ENCODE assay signal across 17 cellular contexts in the genomic region with DNA sequence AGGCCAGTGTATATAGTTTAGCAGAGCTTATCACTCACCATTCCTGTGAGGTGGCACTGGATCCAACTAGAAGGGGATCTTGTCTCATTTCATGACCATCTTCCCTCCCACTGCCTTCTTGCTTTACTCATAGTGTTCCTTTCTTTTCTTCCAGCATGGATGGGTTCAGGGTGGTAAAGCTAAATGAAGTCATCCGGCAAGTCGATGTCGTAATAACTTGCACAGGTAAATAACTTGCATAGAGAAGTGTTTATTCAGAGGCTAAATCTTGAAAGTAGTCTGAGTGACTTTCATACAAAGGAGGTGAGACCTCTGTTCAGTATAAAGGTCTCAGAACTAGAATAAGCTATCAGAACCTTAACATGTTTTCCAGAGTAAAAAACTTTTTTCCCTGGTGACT. TPM values are rescaled to one million over a fixed set of nuclear protein-coding genes. Genes with fewer than 3 reads are reported as not detected.
DNase-seq lines count a peak whose midpoint lies in the region; ATAC-seq, FAIRE-seq and TF ChIP-seq lines count a peak whose summit lies in the region.
"Had no signal": no experiment of that assay in that cellular context is flagged by ENCODE, and none has a peak within 500 bp of the region (broad histone marks: within the 10 kb centered on the region; RNA-seq: fewer than 3 reads in every experiment).

No MANE protein-coding gene starts in this region.

- peaks cover 57% of the 10 kb centered on the region for H3K36me3 ChIP-seq in mammary epithelial cell (ENCODE audit: insufficient read depth, low read length)
- H3K36me3 ChIP-seq in breast epithelium: peaks cover 14% of the 10 kb centered on the region
- peaks cover 95% of the 10 kb centered on the region for H3K36me3 ChIP-seq in K562 (ENCODE audit: control insufficient read depth, insufficient read depth, low read length)
- peaks cover 5 to 100% of the 10 kb centered on the region in 2 donors for H3K36me3 ChIP-seq in left lung
- H3K36me3 ChIP-seq in BE2C: peaks cover 88% of the 10 kb centered on the region
- H3K36me3 ChIP-seq in gastrocnemius medialis: peaks cover 13 to 100% of the 10 kb centered on the region in 2 donors

- TF ChIP-seq CTCF in mammary epithelial cell (conservative IDR thresholded peaks at IDR 0.05 in 1 of 2, IDR thresholded peaks at IDR 0.05 in 1 of 2; ENCODE audit: extremely low read depth in 1 of 2, insufficient read depth in 1 of 2, low read depth in 1 of 2, low read length in 2 of 2) (no peak), breast epithelium (IDR thresholded peaks at IDR 0.05) (no peak), K562 (IDR thresholded peaks at IDR 0.05 in 2 of 3, conservative IDR thresholded peaks at IDR 0.05 in 1 of 3; ENCODE audit: insufficient read depth in 2 of 3, low read depth in 1 of 3, low read length in 3 of 3) (no peak), left lung (IDR thresholded peaks at IDR 0.05) (no peak), BE2C (IDR thresholded peaks at IDR 0.05; ENCODE audit: low read depth, low read length) (no peak), gastrocnemius medialis (IDR thresholded peaks at IDR 0.05 in 4 of 5, conservative IDR thresholded peaks at IDR 0.05 in 1 of 5) (no peak)

- no peak for TF ChIP-seq RAD21 in K562 (CRISPR knock-in tag; conservative IDR thresholded peaks at IDR 0.05 in 1 of 2, IDR thresholded peaks at IDR 0.05 in 1 of 2)

- H3K27me3 ChIP-seq in mammary epithelial cell (ENCODE audit: insufficient read depth, low read length): no peaks in the 10 kb centered on the region
- no peaks in the 10 kb centered on the region for H3K27me3 ChIP-seq in breast epithelium
- H3K27me3 ChIP-seq in K562 (ENCODE audit: control insufficient read depth in 2 of 2, insufficient read depth in 2 of 2, low read length in 2 of 2): no peaks in the 10 kb centered on the region
- H3K27me3 ChIP-seq in left lung: no peaks in the 10 kb centered on the region
- no peaks in the 10 kb centered on the region for H3K27me3 ChIP-seq in BE2C
- no peaks in the 10 kb centered on the region for H3K27me3 ChIP-seq in gastrocnemius medialis
- H3K27me3 ChIP-seq: BLaER1 treated with 17β-estradiol and CSF1 and Interleukin-3, amounts not matched to agents 10 nM and 100 nM had no signal

- no peak overlapping the region for H3K9ac ChIP-seq in mammary epithelial cell (ENCODE audit: insufficient read depth, low read length)
- H3K9ac ChIP-seq in K562 (ENCODE audit: insufficient read depth in 1 of 2, low read depth in 2 of 2, low read length in 2 of 2): no peak overlapping the region
- H3K9ac ChIP-seq: BLaER1 treated with 17β-estradiol and CSF1 and Interleukin-3, amounts not matched to agents 10 nM and 100 nM had no signal

- intact Hi-C loops in mammary epithelial cell (cut with micrococcal nuclease) (no loop called here), breast epithelium (cut with DNase I; ENCODE audit: low total_unique reads) (no loop called here), K562 (cut with micrococcal nuclease) (no loop called here), left lung (cut with DNase I) (no loop called here), gastrocnemius medialis (cut with DNase I; ENCODE audit: low total_unique reads) (no loop called here)

- H3K4me1 ChIP-seq in mammary epithelial cell (ENCODE audit: insufficient read depth, low read length) (no peaks in the 10 kb centered on the region), breast epithelium (no peaks in the 10 kb centered on the region), K562 (replicated peaks in 1 of 2; ENCODE audit: control insufficient read depth in 2 of 2, insufficient read depth in 2 of 2, low read length in 2 of 2) (no peaks in the 10 kb centered on the region), left lung (no peaks in the 10 kb centered on the region), BE2C (no peaks in the 10 kb centered on the region), gastrocnemius medialis (no peaks in the 10 kb centered on the region)

- H3K27ac ChIP-seq in mammary epithelial cell (ENCODE audit: insufficient read depth, low read depth, low read length): no peak overlapping the region
- no peak overlapping the region for H3K27ac ChIP-seq in breast epithelium
- H3K27ac ChIP-seq in K562 (ENCODE audit: extremely low read depth, low read depth, low read length): no peak overlapping the region
- H3K27ac ChIP-seq in left lung: no peak overlapping the region
- no peak overlapping the region for H3K27ac ChIP-seq in gastrocnemius medialis
- H3K27ac ChIP-seq: BLaER1 treated with 17β-estradiol and CSF1 and Interleukin-3, amounts not matched to agents 10 nM and 100 nM had no signal

- FAIRE-seq in K562 (lab: Jason Lieb, UNC): no peak
- FAIRE-seq: GM12878, H1 had no signal

- DNase-seq in mammary epithelial cell (peak; percentile 29), breast epithelium (ENCODE audit: low spot score in 2 of 2) (no peak), K562 (ENCODE audit: extremely low read depth in 1 of 4, low spot score in 3 of 4) (no peak), left lung (no peak), BE2C (no peak), gastrocnemius medialis (no peak)
- no peak for DNase-seq in activated naive CD4-positive, alpha-beta T cell treated with Interleukin-2 at 50 U/mL for 16 hours
- DNase-seq: 8988T; Calu3; CD8-positive, alpha-beta T cell; DMS79 treated with DMSO at 0.1 percent for 48 hours; GF-D8; H9 had no signal

- H4K20me1 ChIP-seq in mammary epithelial cell (ENCODE audit: insufficient read depth, low read length) (no peaks in the 10 kb centered on the region), K562 (replicated peaks; ENCODE audit: control insufficient read depth, insufficient read depth, low read length) (no peaks in the 10 kb centered on the region)

- H3K4me2 ChIP-seq in mammary epithelial cell (ENCODE audit: insufficient read depth, low read depth, low read length) (no peak overlapping the region), K562 (ENCODE audit: insufficient read depth, low read length) (no peak overlapping the region)
- H3K4me2 ChIP-seq: BLaER1 treated with 17β-estradiol and CSF1 and Interleukin-3, amounts not matched to agents 10 nM and 100 nM had no signal

- TF ChIP-seq EP300 in K562 (IDR thresholded peaks at IDR 0.05; ENCODE audit: low read length): no peak

- H2AFZ ChIP-seq in mammary epithelial cell (ENCODE audit: low read depth, low read length): no peak overlapping the region
- H2AFZ ChIP-seq in K562 (ENCODE audit: low read depth, low read length): no peak overlapping the region

- TF ChIP-seq POLR2A in breast epithelium (IDR thresholded peaks at IDR 0.05) (no peak), K562 (conservative IDR thresholded peaks at IDR 0.05) (no peak), gastrocnemius medialis (IDR thresholded peaks at IDR 0.05) (no peak)

- no peak overlapping the region for H3K4me3 ChIP-seq in mammary epithelial cell (replicated peaks in 1 of 3; ENCODE audit: insufficient read depth in 1 of 3, low read depth in 2 of 3, low read length in 3 of 3)
- no peak overlapping the region for H3K4me3 ChIP-seq in breast epithelium
- H3K4me3 ChIP-seq in K562: no peak overlapping the region
- H3K4me3 ChIP-seq in left lung: no peak overlapping the region
- no peak overlapping the region for H3K4me3 ChIP-seq in BE2C (ENCODE audit: low read depth, low read length)
- no peak overlapping the region for H3K4me3 ChIP-seq in gastrocnemius medialis
- H3K4me3 ChIP-seq: BLaER1 treated with 17β-estradiol and CSF1 and Interleukin-3, amounts not matched to agents 10 nM and 100 nM; GM12878 had no signal

- no peaks in the 10 kb centered on the region for H3K9me1 ChIP-seq in K562 (ENCODE audit: control insufficient read depth, insufficient read depth, low read length)

- POLR2A ChIA-PET in K562 (lab: Yijun Ruan, JAX): interaction anchor here (0.8 to 2.7 kb wide), 2 partner anchors 12 to 15 kb away, joined by 3 to 14 read pairs; no protein-coding TSS in a partner anchor

- H3K79me2 ChIP-seq in mammary epithelial cell (ENCODE audit: insufficient read depth, low read length): no peaks in the 10 kb centered on the region
- no peaks in the 10 kb centered on the region for H3K79me2 ChIP-seq in K562 (ENCODE audit: control insufficient read depth, insufficient read depth, low read length)

- dilution Hi-C loops in mammary epithelial cell (cut with HindIII; ENCODE audit: low sequenced_read_pairs): no loop called here

- WGBS in mammary epithelial cell (ENCODE audit: low coverage, missing lambda C conversion rate): 93% methylated on average over 3 of the region's 3 CpGs
- 93% methylated on average over 3 of the region's 3 CpGs for WGBS in K562 (ENCODE audit: insufficient coverage, low coverage, missing lambda C conversion rate)

- in situ Hi-C loops in mammary epithelial cell (cut with MboI; ENCODE audit: low sequenced_read_pairs in 2 of 2) (no loop called here), K562 (cut with MboI) (loop anchor here (10.0 kb wide), 1 partner anchor 373 kb away; no protein-coding TSS in a partner anchor), gastrocnemius medialis (cut with MboI; ENCODE audit: low sequenced_read_pairs in 4 of 4) (no loop called here)

- no TSS peak for BruUV-seq in mammary epithelial cell (replicated peaks; lab: Mats Ljungman, UMichigan)
- BruUV-seq in K562 (replicated peaks; lab: Mats Ljungman, UMichigan): no TSS peak

- CTCF ChIA-PET in mammary epithelial cell (lab: Charles Lee; ENCODE audit: low non-redundant PET): interaction anchor here (0.6 kb wide), 1 partner anchor 296 kb away, joined by 3 read pairs; no protein-coding TSS in a partner anchor
- CTCF ChIA-PET in K562 (lab: Yijun Ruan, JAX; ENCODE audit: low intra/inter-chr PET ratio): interaction anchor here (0.6 kb wide), 1 partner anchor 9 kb away, joined by 3 read pairs; no protein-coding TSS in a partner anchor

- ATAC-seq in K562 (no peak), left lung (peak; percentile 55), gastrocnemius medialis (no peak)
- ATAC-seq: CD8-positive, alpha-beta T cell; GM12878 had no signal

- H3K9me3 ChIP-seq in mammary epithelial cell (replicated peaks; ENCODE audit: insufficient read depth, low read length) (no peaks in the 10 kb centered on the region), breast epithelium (no peaks in the 10 kb centered on the region), K562 (replicated peaks; ENCODE audit: control insufficient read depth, insufficient read depth, low read depth, low read length) (no peaks in the 10 kb centered on the region), left lung (no peaks in the 10 kb centered on the region), BE2C (no peaks in the 10 kb centered on the region), gastrocnemius medialis (no peaks in the 10 kb centered on the region)
- H3K9me3 ChIP-seq: BLaER1 treated with 17β-estradiol and CSF1 and Interleukin-3, amounts not matched to agents 10 nM and 100 nM had no signal

RNA-seq across cellular contexts. Expression of a gene that starts 16.6 kb away (rescaled TPM):
- 10 to 100 TPM; 39.4 to 51.3 TPM for total RNA-seq in mammary epithelial cell
- polyA plus RNA-seq in mammary epithelial cell: 24.9 TPM
- 26.5 TPM for polyA minus RNA-seq in mammary epithelial cell
- 10 to 100 TPM; 35.7 to 59.0 (median 56.6) TPM for total RNA-seq in breast epithelium
- total RNA-seq in K562 (2011; cell fraction: chromatin; rRNA removed; ENCODE audit: low replicate concordance): 216 and 291 TPM in 2 replicates
- 159 and 160 TPM in 2 replicates for total RNA-seq in K562 (2011; cell fraction: nucleolus; rRNA removed)
- total RNA-seq in K562 (2011; cell fraction: nucleoplasm; rRNA removed): 167 and 180 TPM in 2 replicates
- 34.2 and 40.1 TPM in 2 replicates for total RNA-seq in K562 (2014; rRNA removed)
- 27.6 and 28.6 TPM in 2 replicates for total RNA-seq in K562 (2014; rRNA removed; fragmentation: Illumina TruSeq; extraction: Trizol)
- 29.0 and 30.6 TPM in 2 replicates for total RNA-seq in K562 (2015; rRNA removed; fragmentation: Illumina TruSeq; extraction: Trizol)
- total RNA-seq in K562 (2021): 38.5 and 42.3 TPM in 2 replicates
- polyA plus RNA-seq in K562 (2011; rRNA removed): 32.6 and 32.8 TPM in 2 replicates
- 20.9 and 23.7 TPM in 2 replicates for polyA plus RNA-seq in K562 (2011; cell fraction: cytosol; rRNA removed)
- polyA plus RNA-seq in K562 (2011; cell fraction: nucleus; rRNA removed): 128 and 143 TPM in 2 replicates
- 23.1 and 25.5 TPM in 2 replicates for polyA plus RNA-seq in K562 (2012)
- 30.6 and 32.2 TPM in 2 replicates for polyA plus RNA-seq in K562 (2014; fragmentation: Illumina TruSeq; extraction: Trizol)
- 10 to 100 TPM in 1 of 2 experiments, 1 to 10 TPM in 1; 9.9 to 10.5 TPM for polyA plus RNA-seq in K562 (2014; fragmentation: Nextera tagmentation; extraction: Ambion mirVana)
- 30.4 and 32.0 TPM in 2 replicates for polyA plus RNA-seq in K562 (2014; rRNA removed)
- polyA minus RNA-seq in K562 (2011; rRNA and poly(A)+ RNA removed): 51.3 and 51.8 TPM in 2 replicates
- polyA minus RNA-seq in K562 (2011; cell fraction: cytosol; rRNA and poly(A)+ RNA removed): 16.5 and 21.1 TPM in 2 replicates
- 79.6 and 106 TPM in 2 replicates for polyA minus RNA-seq in K562 (2011; cell fraction: nucleus; rRNA and poly(A)+ RNA removed)
- 10 to 100 TPM; 32.7 to 33.9 TPM for total RNA-seq in left lung
- polyA plus RNA-seq in BE2C (2012; ENCODE audit: insufficient read depth, insufficient read length, low read depth): 49.2 TPM
- 10 to 100 TPM; 17.9 to 31.4 (median 20.7) TPM for total RNA-seq in gastrocnemius medialis

RNA-seq across cellular contexts. Expression of a gene that starts 33.2 kb away (rescaled TPM):
- total RNA-seq in mammary epithelial cell (10 to 100 TPM; 71.2 to 72.2 TPM), breast epithelium (10 to 100 TPM; 67.7 to 75.1 (median 73.8) TPM), K562 (2014; rRNA removed) (39.8 and 40.1 TPM in 2 replicates), K562 (2014; rRNA removed; fragmentation: Illumina TruSeq; extraction: Trizol) (44.5 and 49.8 TPM in 2 replicates), K562 (2015; rRNA removed; fragmentation: Illumina TruSeq; extraction: Trizol) (40.5 and 40.9 TPM in 2 replicates), K562 (2021) (75.5 and 84.9 TPM in 2 replicates), left lung (100 to 1,000 TPM in 1 of 2 donors, 10 to 100 TPM in 1; 79.3 to 116 TPM), gastrocnemius medialis (100 to 1,000 TPM in 1 of 4 donors, 10 to 100 TPM in 3; 42.3 to 109 (median 69.6) TPM)
- polyA plus RNA-seq in mammary epithelial cell (64.7 TPM), K562 (2011; rRNA removed) (96.4 and 118 TPM in 2 replicates), K562 (2014; fragmentation: Illumina TruSeq; extraction: Trizol) (75.5 and 83.7 TPM in 2 replicates), K562 (2014; fragmentation: Nextera tagmentation; extraction: Ambion mirVana) (10 to 100 TPM; 27.3 to 32.9 TPM), K562 (2014; rRNA removed) (53.4 and 56.3 TPM in 2 replicates)
- 84.7 TPM for polyA minus RNA-seq in mammary epithelial cell
- 86.0 and 94.1 TPM in 2 replicates for total RNA-seq in K562 (2011; cell fraction: chromatin; rRNA removed; ENCODE audit: low replicate concordance)
- 41.9 and 46.3 TPM in 2 replicates for total RNA-seq in K562 (2011; cell fraction: nucleolus; rRNA removed)
- 65.2 and 107 TPM in 2 replicates for total RNA-seq in K562 (2011; cell fraction: nucleoplasm; rRNA removed)
- polyA plus RNA-seq in K562 (2011; cell fraction: cytosol; rRNA removed): 57.9 and 73.1 TPM in 2 replicates
- 97.2 and 104 TPM in 2 replicates for polyA plus RNA-seq in K562 (2011; cell fraction: nucleus; rRNA removed)
- polyA plus RNA-seq in K562 (2012): 84.4 and 103 TPM in 2 replicates
- 87.3 and 94.7 TPM in 2 replicates for polyA minus RNA-seq in K562 (2011; rRNA and poly(A)+ RNA removed)
- 52.4 and 62.1 TPM in 2 replicates for polyA minus RNA-seq in K562 (2011; cell fraction: cytosol; rRNA and poly(A)+ RNA removed)
- polyA minus RNA-seq in K562 (2011; cell fraction: nucleus; rRNA and poly(A)+ RNA removed): 32.6 and 50.8 TPM in 2 replicates
- polyA plus RNA-seq in BE2C (2012; ENCODE audit: insufficient read depth, insufficient read length, low read depth): 69.6 TPM

RNA-seq across cellular contexts. Expression of a gene that starts 52.7 kb away (rescaled TPM):
- total RNA-seq in mammary epithelial cell (not detected), breast epithelium (under 1 TPM; 0.44 to 0.80 (median 0.66) TPM), K562 (2014; rRNA removed) (not detected in 2 replicates), K562 (2014; rRNA removed; fragmentation: Illumina TruSeq; extraction: Trizol) (not detected in 2 replicates), K562 (2015; rRNA removed; fragmentation: Illumina TruSeq; extraction: Trizol) (not detected in 2 replicates), K562 (2021) (not detected in 2 replicates), left lung (not detected), gastrocnemius medialis (not detected)
- polyA plus RNA-seq in mammary epithelial cell (not detected), K562 (2011; rRNA removed) (not detected in 2 replicates), K562 (2014; fragmentation: Illumina TruSeq; extraction: Trizol) (not detected in 2 replicates), K562 (2014; fragmentation: Nextera tagmentation; extraction: Ambion mirVana) (not detected), K562 (2014; rRNA removed) (not detected in 2 replicates)
- not detected for polyA minus RNA-seq in mammary epithelial cell
- total RNA-seq in K562 (2011; cell fraction: chromatin; rRNA removed; ENCODE audit: low replicate concordance): not detected in 2 replicates
- total RNA-seq in K562 (2011; cell fraction: nucleolus; rRNA removed): not detected in 2 replicates
- total RNA-seq in K562 (2011; cell fraction: nucleoplasm; rRNA removed): not detected in 2 replicates
- not detected in 2 replicates for polyA plus RNA-seq in K562 (2011; cell fraction: cytosol; rRNA removed)
- polyA plus RNA-seq in K562 (2011; cell fraction: nucleus; rRNA removed): not detected in 2 replicates
- polyA plus RNA-seq in K562 (2012): not detected in 2 replicates
- polyA minus RNA-seq in K562 (2011; rRNA and poly(A)+ RNA removed): not detected in 2 replicates
- polyA minus RNA-seq in K562 (2011; cell fraction: cytosol; rRNA and poly(A)+ RNA removed): not detected in 2 replicates
- not detected in 2 replicates for polyA minus RNA-seq in K562 (2011; cell fraction: nucleus; rRNA and poly(A)+ RNA removed)
- polyA plus RNA-seq in BE2C (2012; ENCODE audit: insufficient read depth, insufficient read length, low read depth): not detected
- total RNA-seq: Calu3; CD8-positive, alpha-beta T cell; GM12878; H1; H9 had no signal
- polyA plus RNA-seq: AG04450, GM12878 had no signal
